1 cellular context compared by ENCODE assay signal in the genomic region with DNA sequence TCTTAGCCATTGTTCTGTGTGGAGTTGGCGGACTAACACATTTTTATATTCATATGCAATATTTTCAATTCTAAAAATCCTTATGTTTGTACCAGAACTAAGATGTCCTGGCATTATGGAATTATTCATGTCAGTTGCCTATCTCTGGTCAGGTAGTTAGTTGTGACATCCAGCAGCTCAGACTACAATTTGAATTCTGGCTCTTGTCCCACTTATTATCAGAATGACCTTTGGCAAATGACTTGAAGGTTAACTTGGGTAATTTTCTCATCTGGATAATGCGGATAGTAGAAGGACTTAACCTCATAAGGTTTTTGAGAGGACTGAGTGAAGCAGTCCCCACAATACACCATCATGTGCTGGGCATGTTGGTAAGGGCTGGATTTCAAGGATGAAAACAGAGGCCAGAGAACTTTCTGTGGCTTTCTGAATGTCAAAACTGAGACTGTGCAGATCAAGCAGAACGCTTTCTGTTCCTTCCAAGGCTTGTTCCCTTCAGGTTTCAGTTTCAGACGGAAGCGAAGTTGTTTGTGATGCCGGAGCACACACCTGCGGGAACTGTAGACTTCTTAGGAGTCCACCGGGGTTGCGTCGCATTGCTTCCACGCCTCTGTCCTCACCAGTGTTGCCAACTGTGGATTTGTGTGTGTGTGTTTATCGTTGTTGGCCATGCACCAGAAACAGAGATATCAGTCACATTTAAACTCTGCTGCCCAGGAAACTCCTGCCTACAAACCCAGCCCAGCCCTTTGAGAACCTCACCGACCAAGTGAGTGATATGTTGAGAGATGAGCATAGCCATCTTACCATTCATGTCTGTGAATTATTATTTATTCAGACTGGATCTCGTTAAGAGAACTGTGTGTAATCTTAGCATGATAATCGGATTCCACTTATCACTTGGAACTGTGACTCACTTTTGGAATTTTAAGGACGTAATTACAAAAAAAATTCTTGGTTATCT.
TF ChIP-seq lines count a peak whose summit lies in the region.

No MANE protein-coding gene starts in this region.

TF ChIP-seq in HEK293, 187 proteins besides CTCF, POLR2A, EP300 and RAD21 (continued from another document):
- no peak for TF ChIP-seq ZNF555 (tag by site-specific recombination; conservative IDR thresholded peaks at IDR 0.05)
- TF ChIP-seq ZNF416 (tag by site-specific recombination; IDR thresholded peaks at IDR 0.05): no peak
- TF ChIP-seq FEZF1 (tag by site-specific recombination; IDR thresholded peaks at IDR 0.05): no peak
- no peak for TF ChIP-seq ZNF791 (tag by site-specific recombination; IDR thresholded peaks at IDR 0.05)
- TF ChIP-seq ZNF501 (tag by site-specific recombination; IDR thresholded peaks at IDR 0.05): no peak
- TF ChIP-seq ZNF596 (tag by site-specific recombination; IDR thresholded peaks at IDR 0.05): no peak
- no peak for TF ChIP-seq GLI4 (tag by site-specific recombination; IDR thresholded peaks at IDR 0.05)
- no peak for TF ChIP-seq ZNF223 (tag by site-specific recombination; IDR thresholded peaks at IDR 0.05)
- TF ChIP-seq, protein P1, sequence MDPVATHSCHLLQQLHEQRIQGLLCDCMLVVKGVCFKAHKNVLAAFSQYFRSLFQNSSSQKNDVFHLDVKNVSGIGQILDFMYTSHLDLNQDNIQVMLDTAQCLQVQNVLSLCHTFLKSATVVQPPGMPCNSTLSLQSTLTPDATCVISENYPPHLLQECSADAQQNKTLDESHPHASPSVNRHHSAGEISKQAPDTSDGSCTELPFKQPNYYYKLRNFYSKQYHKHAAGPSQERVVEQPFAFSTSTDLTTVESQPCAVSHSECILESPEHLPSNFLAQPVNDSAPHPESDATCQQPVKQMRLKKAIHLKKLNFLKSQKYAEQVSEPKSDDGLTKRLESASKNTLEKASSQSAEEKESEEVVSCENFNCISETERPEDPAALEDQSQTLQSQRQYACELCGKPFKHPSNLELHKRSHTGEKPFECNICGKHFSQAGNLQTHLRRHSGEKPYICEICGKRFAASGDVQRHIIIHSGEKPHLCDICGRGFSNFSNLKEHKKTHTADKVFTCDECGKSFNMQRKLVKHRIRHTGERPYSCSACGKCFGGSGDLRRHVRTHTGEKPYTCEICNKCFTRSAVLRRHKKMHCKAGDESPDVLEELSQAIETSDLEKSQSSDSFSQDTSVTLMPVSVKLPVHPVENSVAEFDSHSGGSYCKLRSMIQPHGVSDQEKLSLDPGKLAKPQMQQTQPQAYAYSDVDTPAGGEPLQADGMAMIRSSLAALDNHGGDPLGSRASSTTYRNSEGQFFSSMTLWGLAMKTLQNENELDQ (tag by site-specific recombination; IDR thresholded peaks at IDR 0.05; ENCODE audit: low read depth): no peak
- no peak for TF ChIP-seq ZNF558 (tag by site-specific recombination; IDR thresholded peaks at IDR 0.05)
- TF ChIP-seq ZNF76 (tag by site-specific recombination; IDR thresholded peaks at IDR 0.05; ENCODE audit: borderline replicate concordance, low read depth): no peak
- no peak for TF ChIP-seq ZNF473 (tag by site-specific recombination; IDR thresholded peaks at IDR 0.05)
- TF ChIP-seq, protein P2, sequence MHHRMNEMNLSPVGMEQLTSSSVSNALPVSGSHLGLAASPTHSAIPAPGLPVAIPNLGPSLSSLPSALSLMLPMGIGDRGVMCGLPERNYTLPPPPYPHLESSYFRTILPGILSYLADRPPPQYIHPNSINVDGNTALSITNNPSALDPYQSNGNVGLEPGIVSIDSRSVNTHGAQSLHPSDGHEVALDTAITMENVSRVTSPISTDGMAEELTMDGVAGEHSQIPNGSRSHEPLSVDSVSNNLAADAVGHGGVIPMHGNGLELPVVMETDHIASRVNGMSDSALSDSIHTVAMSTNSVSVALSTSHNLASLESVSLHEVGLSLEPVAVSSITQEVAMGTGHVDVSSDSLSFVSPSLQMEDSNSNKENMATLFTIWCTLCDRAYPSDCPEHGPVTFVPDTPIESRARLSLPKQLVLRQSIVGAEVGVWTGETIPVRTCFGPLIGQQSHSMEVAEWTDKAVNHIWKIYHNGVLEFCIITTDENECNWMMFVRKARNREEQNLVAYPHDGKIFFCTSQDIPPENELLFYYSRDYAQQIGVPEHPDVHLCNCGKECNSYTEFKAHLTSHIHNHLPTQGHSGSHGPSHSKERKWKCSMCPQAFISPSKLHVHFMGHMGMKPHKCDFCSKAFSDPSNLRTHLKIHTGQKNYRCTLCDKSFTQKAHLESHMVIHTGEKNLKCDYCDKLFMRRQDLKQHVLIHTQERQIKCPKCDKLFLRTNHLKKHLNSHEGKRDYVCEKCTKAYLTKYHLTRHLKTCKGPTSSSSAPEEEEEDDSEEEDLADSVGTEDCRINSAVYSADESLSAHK (tag by site-specific recombination; IDR thresholded peaks at IDR 0.05): no peak
TF ChIP-seq in HEK293: peak in this region for 15.
